ENCODE assay signal across 10 cellular contexts in genomic region chr1:151371340-151371739, GRCh38. TPM values are rescaled to one million over a fixed set of nuclear protein-coding genes. Genes with fewer than 3 reads are reported as not detected.
A peak's percentile ranks its signal among the peaks of the same experiment; 100 is the strongest.
DNase-seq lines count a peak whose midpoint lies in the region; ATAC-seq, FAIRE-seq and TF ChIP-seq lines count a peak whose summit lies in the region.
"Had no signal": no experiment of that assay in that cellular context is flagged by ENCODE, and none has a peak within 500 bp of the region (broad histone marks: within the 10 kb centered on the region; RNA-seq: fewer than 3 reads in every experiment).

No MANE protein-coding gene starts in this region.

- H3K27ac ChIP-seq in caudate nucleus (ENCODE audit: low read depth, low read length) (peak overlapping the region; percentile 90), lower lobe of right lung (peak overlapping the region; percentile 76), upper lobe of left lung (peak overlapping the region; percentile 78 to 89 (median 84))

- peak overlapping the region in 1 of 2 donors; percentile 48 for H3K27ac Mint-ChIP-seq in activated naive CD4-positive, alpha-beta T cell treated with anti-CD3 and anti-CD28 coated beads, Interleukin-2, amount 50 U/mL, for 72 hours
- H3K27ac Mint-ChIP-seq: immature natural killer cell had no signal

- intact Hi-C loops in lower lobe of right lung (cut with DNase I) = no loop called here

- H3K4me1 ChIP-seq in lower lobe of right lung = peaks cover 49% of the 10 kb centered on the region
- peaks cover 33 to 52% (median 42%) of the 10 kb centered on the region in 4 donors for H3K4me1 ChIP-seq in upper lobe of left lung

- ATAC-seq in lower lobe of right lung (peak; percentile 90 to 92), upper lobe of left lung (ENCODE audit: low FRiP score in 2 of 2) (peak; percentile 79 to 90)
- ATAC-seq in activated naive CD4-positive, alpha-beta T cell treated with anti-CD3 and anti-CD28 coated beads, Interleukin-2, amount 50 U/mL, for 72 hours = no peak

- H3K9me3 Mint-ChIP-seq in activated naive CD4-positive, alpha-beta T cell treated with anti-CD3 and anti-CD28 coated beads, Interleukin-2, amount 50 U/mL, for 72 hours = no peaks in the 10 kb centered on the region
- H3K9me3 Mint-ChIP-seq: immature natural killer cell had no signal

- H3K9me3 ChIP-seq in lower lobe of right lung (no peaks in the 10 kb centered on the region), upper lobe of left lung (no peaks in the 10 kb centered on the region)

- peak; percentile 16 for DNase-seq in NCI-H1105 (lab: John Stamatoyannopoulos, UW)
- DNase-seq in caudate nucleus (lab: John Stamatoyannopoulos, UW) = peak in 28 of 61 donors; percentile 11 to 62 (median 32)
- DNase-seq in lower lobe of right lung = peak; percentile 87
- peak in 1 of 2 donors; percentile 90 for DNase-seq in upper lobe of left lung
- DNase-seq in activated naive CD4-positive, alpha-beta T cell treated with anti-CD3 and anti-CD28 coated beads, Interleukin-2, amount 50 U/mL, for 72 hours (ENCODE audit: low spot score in 2 of 2) = no peak
- DNase-seq in SKM-1 (lab: John Stamatoyannopoulos, UW; ENCODE audit: unreplicated experiment) = no peak
- no peak for DNase-seq in GM12891 (ENCODE audit: insufficient read length, low spot score)
- DNase-seq: activated CD8-positive, alpha-beta memory T cell treated with anti-CD3 and anti-CD28 coated beads, Interleukin-2, amount 50 U/mL, for 48 hours; immature natural killer cell; stimulated activated CD8-positive, alpha-beta memory T cell treated with anti-CD3 and anti-CD28 coated beads, Interleukin-4, amount 100 ng/mL, for 48 hours had no signal

- peak overlapping the region; percentile 70 for H3K4me3 ChIP-seq in lower lobe of right lung
- peak overlapping the region in 3 of 4 donors; percentile 50 to 66 (median 63) for H3K4me3 ChIP-seq in upper lobe of left lung

- TF ChIP-seq POLR2A in upper lobe of left lung (IDR thresholded peaks at IDR 0.05) (peak in 1 of 4 donors; percentile 9), GM12891 (IDR thresholded peaks at IDR 0.05; ENCODE audit: low read depth, low read length) (no peak)

- TF ChIP-seq EP300 in upper lobe of left lung (IDR thresholded peaks at IDR 0.05) = no peak

- H3K27me3 ChIP-seq in lower lobe of right lung (ENCODE audit: low read depth) = no peaks in the 10 kb centered on the region
- no peaks in the 10 kb centered on the region for H3K27me3 ChIP-seq in upper lobe of left lung

- TF ChIP-seq CTCF in lower lobe of right lung (IDR thresholded peaks at IDR 0.05) = no peak
- no peak for TF ChIP-seq CTCF in upper lobe of left lung (IDR thresholded peaks at IDR 0.05)

- H3K36me3 Mint-ChIP-seq in activated naive CD4-positive, alpha-beta T cell treated with anti-CD3 and anti-CD28 coated beads, Interleukin-2, amount 50 U/mL, for 72 hours = no peaks in the 10 kb centered on the region
- H3K36me3 Mint-ChIP-seq: immature natural killer cell had no signal

- 33 to 34% methylated on average over 5 of the region's 5 CpGs for WGBS in upper lobe of left lung, 2 donors

- H3K36me3 ChIP-seq in lower lobe of right lung (peaks cover 32% of the 10 kb centered on the region), upper lobe of left lung (peaks cover 5 to 24% (median 8%) of the 10 kb centered on the region in 4 donors)

- FAIRE-seq in GM12891 (lab: Jason Lieb, UNC) = no peak

TF ChIP-seq in GM12891, 5 proteins besides CTCF, POLR2A, EP300 and RAD21:
- no peak for TF ChIP-seq TAF1 (IDR thresholded peaks at IDR 0.05; ENCODE audit: low read depth, low read length)
- no peak for TF ChIP-seq SPI1 (IDR thresholded peaks at IDR 0.05; ENCODE audit: low read depth, low read length)
- no peak for TF ChIP-seq POU2F2 (IDR thresholded peaks at IDR 0.05; ENCODE audit: low read depth, low read length)
- no peak for TF ChIP-seq PAX5 (IDR thresholded peaks at IDR 0.05; ENCODE audit: insufficient read depth, low read length, severe bottlenecking)
- TF ChIP-seq POLR2AphosphoS5 (IDR thresholded peaks at IDR 0.05; ENCODE audit: low read depth, low read length) = no peak
TF ChIP-seq in GM12891: peak in this region for 0.

RNA-seq across cellular contexts. Expression of gene SELENBP1, which starts 1.2 kb away (rescaled TPM):
- total RNA-seq in lower lobe of right lung (413 TPM), upper lobe of left lung (100 to 1,000 TPM; 241 to 804 (median 431) TPM)
- not detected for total RNA-seq in activated naive CD4-positive, alpha-beta T cell treated with anti-CD3 and anti-CD28 coated beads, Interleukin-2, amount 50 U/mL, for 72 hours
- polyA plus RNA-seq in GM12891 (2012; ENCODE audit: low read depth, missing spikeins) = not detected
- polyA plus RNA-seq: immature natural killer cell had no signal

RNA-seq across cellular contexts. Expression of gene RFX5, which starts 24.3 kb away (rescaled TPM):
- total RNA-seq in lower lobe of right lung = 57.6 TPM
- 10 to 100 TPM; 31.5 to 55.5 (median 43.2) TPM for total RNA-seq in upper lobe of left lung
- 10 to 100 TPM; 56.9 to 61.3 TPM for total RNA-seq in activated naive CD4-positive, alpha-beta T cell treated with anti-CD3 and anti-CD28 coated beads, Interleukin-2, amount 50 U/mL, for 72 hours
- 107 TPM for polyA plus RNA-seq in GM12891 (2012; ENCODE audit: low read depth, missing spikeins)

RNA-seq across cellular contexts. Expression of gene PSMB4, which starts 28.0 kb away (rescaled TPM):
- total RNA-seq in lower lobe of right lung = 177 TPM
- 100 to 1,000 TPM; 127 to 216 (median 179) TPM for total RNA-seq in upper lobe of left lung
- 100 to 1,000 TPM; 318 to 462 TPM for total RNA-seq in activated naive CD4-positive, alpha-beta T cell treated with anti-CD3 and anti-CD28 coated beads, Interleukin-2, amount 50 U/mL, for 72 hours
- 395 TPM for polyA plus RNA-seq in GM12891 (2012; ENCODE audit: low read depth, missing spikeins)

RNA-seq across cellular contexts. Expression of gene PI4KB, which starts 44.1 kb away (rescaled TPM):
- total RNA-seq in lower lobe of right lung (66.0 TPM), upper lobe of left lung (100 to 1,000 TPM in 1 of 6 donors, 10 to 100 TPM in 5; 41.3 to 127 (median 64.0) TPM)
- 10 to 100 TPM; 55.0 to 75.3 TPM for total RNA-seq in activated naive CD4-positive, alpha-beta T cell treated with anti-CD3 and anti-CD28 coated beads, Interleukin-2, amount 50 U/mL, for 72 hours
- 34.5 TPM for polyA plus RNA-seq in GM12891 (2012; ENCODE audit: low read depth, missing spikeins)

Comparison
In these comparisons a context has a peak if more than half of its experiments do, and no peak if none do; other contexts are left out.
1. DNase-seq: peak in NCI-H1105 (single experiment) and lower lobe of right lung (single experiment); none in activated naive CD4-positive, alpha-beta T cell treated with anti-CD3 and anti-CD28 coated beads, Interleukin-2, amount 50 U/mL, for 72 hours (0 of 2), SKM-1 (single experiment) and GM12891 (single experiment).
2. ATAC-seq: peak in lower lobe of right lung (2 of 2) and upper lobe of left lung (2 of 2); none in activated naive CD4-positive, alpha-beta T cell treated with anti-CD3 and anti-CD28 coated beads, Interleukin-2, amount 50 U/mL, for 72 hours (0 of 2).
3. RNA of gene SELENBP1, which starts 1.2 kb away (total RNA-seq): 241 to 804 TPM in upper lobe of left lung and 413 TPM in lower lobe of right lung (single experiment); not detected in activated naive CD4-positive, alpha-beta T cell treated with anti-CD3 and anti-CD28 coated beads, Interleukin-2, amount 50 U/mL, for 72 hours; every median in the first group is over 100 times any median in the second.
4. Peak in every context shown above with its lines, with median percentiles within 50 percentile points of each other: H3K27ac ChIP-seq.